In the genomic region with DNA sequence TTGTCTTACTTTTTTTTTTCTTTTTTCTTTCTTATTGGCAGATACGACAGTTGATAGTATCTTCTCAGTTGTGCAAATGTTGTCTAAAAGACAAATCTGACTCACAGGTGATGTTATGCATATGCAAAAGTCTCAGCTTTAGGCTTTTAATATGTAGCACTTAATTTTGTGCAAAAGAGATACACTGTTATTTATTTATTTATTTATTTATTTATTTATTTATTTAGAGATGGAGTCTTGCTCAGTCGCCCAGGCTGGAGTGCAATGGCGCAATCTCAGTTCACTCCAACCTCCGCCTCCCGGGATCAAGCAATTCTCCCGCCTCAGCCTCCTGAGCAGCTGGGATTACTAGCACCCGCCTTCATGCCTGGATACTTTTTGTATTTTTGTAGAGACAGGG, we compare ENCODE assay signal across 35 cellular contexts.
"Had no signal": no experiment of that assay in that cellular context is flagged by ENCODE, and none has a peak within 500 bp of the region (broad histone marks: within the 10 kb centered on the region; RNA-seq: fewer than 3 reads in every experiment).

No MANE protein-coding gene starts in this region.

- DNase-seq: Karpas-422, Kasumi-1, MG63, MM.1S, MV-4-11, NCI-H1048, NCI-H1092, NCI-H1092 treated with DMSO at 0.1 percent for 48 hours, NCI-H1105, NCI-H1105 treated with DMSO at 0.1 percent for 48 hours, NCI-H1417, NCI-H1417 treated with DMSO at 0.1 percent for 48 hours, NCI-H1436, NCI-H1436 treated with DMSO at 0.1 percent for 48 hours, NCI-H146, NCI-H1694, NCI-H1694 treated with DMSO at 0.1 percent for 48 hours, NCI-H187, NCI-H187 treated with DMSO at 0.1 percent for 48 hours, NCI-H1930, NCI-H2029, NCI-H2029 treated with DMSO at 0.1 percent for 48 hours, NCI-H2081, NCI-H2081 treated with DMSO at 0.1 percent for 48 hours, NCI-H2107, NCI-H2171, NCI-H2171 treated with DMSO at 0.1 percent for 48 hours, NCI-H2227 treated with DMSO at 0.1 percent for 48 hours, NCI-H226, NCI-H345, NCI-H446, NCI-H446 treated with DMSO at 0.1 percent for 48 hours, NCI-H510A, NCI-H510A treated with DMSO at 0.1 percent for 48 hours, NCI-H524 had no signal

- H3K36me3 ChIP-seq: MG63 had no signal

- H3K9me3 ChIP-seq: MG63 had no signal

- H3K4me3 ChIP-seq: MG63 had no signal
